Comparison of ENCODE assay signal across 15 cellular contexts in genomic region chr4:121785479-121785878, GRCh38. TPM values are rescaled to one million over a fixed set of nuclear protein-coding genes. Genes with fewer than 3 reads are reported as not detected.
DNase-seq lines count a peak whose midpoint lies in the region; ATAC-seq, FAIRE-seq and TF ChIP-seq lines count a peak whose summit lies in the region.
"Had no signal": no experiment of that assay in that cellular context is flagged by ENCODE, and none has a peak within 500 bp of the region (broad histone marks: within the 10 kb centered on the region; RNA-seq: fewer than 3 reads in every experiment).

No MANE protein-coding gene starts in this region.

- no peak overlapping the region for H3K27ac Mint-ChIP-seq in activated CD8-positive, alpha-beta memory T cell treated with anti-CD3 and anti-CD28 coated beads, Interleukin-2, amount 10 ng/mL, durations not matched to agents 7 days and 5 days
- no peak overlapping the region for H3K27ac Mint-ChIP-seq in natural killer cell treated with Interleukin-12 subunit alpha and Interleukin-12 subunit beta and Interleukin-15 and Interleukin-18, amount 100 ng/mL, for 72 hours
- H3K27ac Mint-ChIP-seq: naive B cell, T-cell, type B pancreatic cell had no signal

- peaks cover 47% of the 10 kb centered on the region for H3K27me3 Mint-ChIP-seq in activated CD8-positive, alpha-beta memory T cell treated with anti-CD3 and anti-CD28 coated beads, Interleukin-2, amount 10 ng/mL, durations not matched to agents 7 days and 5 days
- peaks cover 51 to 62% of the 10 kb centered on the region in 2 donors for H3K27me3 Mint-ChIP-seq in natural killer cell treated with Interleukin-12 subunit alpha and Interleukin-12 subunit beta and Interleukin-15 and Interleukin-18, amount 100 ng/mL, for 72 hours

- DNase-seq in A549 (ENCODE audit: low read depth in 1 of 2, low spot score in 1 of 2) (no peak), NCI-H446 (lab: John Stamatoyannopoulos, UW) (peak; percentile 15 to 82), dorsolateral prefrontal cortex (peak in 8 of 10 donors; percentile 38 to 82 (median 66)), lung (ENCODE audit: low spot score) (no peak), medulla oblongata (ENCODE audit: extremely low spot score) (no peak)
- DNase-seq in activated CD8-positive, alpha-beta memory T cell treated with anti-CD3 and anti-CD28 coated beads, Interleukin-2, amount 10 ng/mL, durations not matched to agents 7 days and 5 days = no peak
- DNase-seq in natural killer cell treated with Interleukin-12 subunit alpha and Interleukin-12 subunit beta and Interleukin-15 and Interleukin-18, amount 100 ng/mL, for 72 hours (ENCODE audit: low spot score) = no peak
- DNase-seq: activated CD4-positive, alpha-beta T cell treated with anti-CD3 and anti-CD28 coated beads for 48 hours; central memory CD4-positive, alpha-beta T cell; naive B cell; T-cell had no signal

- H3K27ac ChIP-seq in A549 (peak overlapping the region; percentile 67 to 76), dorsolateral prefrontal cortex (peak overlapping the region in 30 of 59 donors; percentile 9 to 76 (median 54)), lung (ENCODE audit: low read depth in 1 of 2, low read length in 1 of 2) (peak overlapping the region; percentile 53 to 57)
- H3K27ac ChIP-seq: HL-60 had no signal

- CTCF ChIA-PET in A549 (lab: Yijun Ruan, JAX) = no interaction called here
- CTCF ChIA-PET in activated CD8-positive, alpha-beta memory T cell treated with anti-CD3 and anti-CD28 coated beads, Interleukin-2, amount 10 ng/mL, durations not matched to agents 7 days and 5 days (lab: Charles Lee) = no interaction called here

- ATAC-seq in A549 (peak; percentile 55 to 58; a peak in 4 of 6 replicates), lung (ENCODE audit: insufficient read depth, low FRiP score) (no peak), GM21786 (IDR thresholded peaks at IDR 0.05; ENCODE audit: unreplicated experiment) (no peak)
- no peak for ATAC-seq in activated CD8-positive, alpha-beta memory T cell treated with anti-CD3 and anti-CD28 coated beads, Interleukin-2, amount 10 ng/mL, durations not matched to agents 7 days and 5 days
- ATAC-seq in natural killer cell treated with Interleukin-12 subunit alpha and Interleukin-12 subunit beta and Interleukin-15 and Interleukin-18, amount 100 ng/mL, for 72 hours = no peak
- ATAC-seq: T-cell had no signal

- H3K27me3 ChIP-seq in dorsolateral prefrontal cortex (peaks cover 0 to 4% (median 0%) of the 10 kb centered on the region in 45 donors), lung (ENCODE audit: control insufficient read depth, insufficient read depth) (no peaks in the 10 kb centered on the region)

- FAIRE-seq in A549 (lab: Jason Lieb, UNC) = no peak

- no peaks in the 10 kb centered on the region for H3K36me3 ChIP-seq in lung (ENCODE audit: control insufficient read depth in 2 of 2, insufficient read depth in 2 of 2, low read length in 2 of 2)

- 91% methylated on average over 3 of the region's 4 CpGs for WGBS in A549 (ENCODE audit: missing lambda C conversion rate)
- WGBS in lung, 2 donors = 79 to 86% methylated on average over 4 of the region's 4 CpGs

- H3K9me3 Mint-ChIP-seq in activated CD8-positive, alpha-beta memory T cell treated with anti-CD3 and anti-CD28 coated beads, Interleukin-2, amount 10 ng/mL, durations not matched to agents 7 days and 5 days (ENCODE audit: low read depth) = no peaks in the 10 kb centered on the region
- no peaks in the 10 kb centered on the region for H3K9me3 Mint-ChIP-seq in natural killer cell treated with Interleukin-12 subunit alpha and Interleukin-12 subunit beta and Interleukin-15 and Interleukin-18, amount 100 ng/mL, for 72 hours
- H3K9me3 Mint-ChIP-seq: type B pancreatic cell had no signal

- TF ChIP-seq POLR2A in A549 (IDR thresholded peaks at IDR 0.05; ENCODE audit: low read length) = no peak

- TF ChIP-seq CTCF in A549 (IDR thresholded peaks at IDR 0.05) (no peak), dorsolateral prefrontal cortex (IDR thresholded peaks at IDR 0.05 in 54 of 56, conservative IDR thresholded peaks at IDR 0.05 in 2 of 56; ENCODE audit: low read depth in 1 of 56, partially characterized antibody in 56 of 56) (no peak), lung (IDR thresholded peaks at IDR 0.05; ENCODE audit: control extremely low read depth, extremely low read depth) (no peak)

- H3K36me3 Mint-ChIP-seq in activated CD8-positive, alpha-beta memory T cell treated with anti-CD3 and anti-CD28 coated beads, Interleukin-2, amount 10 ng/mL, durations not matched to agents 7 days and 5 days = no peaks in the 10 kb centered on the region
- H3K36me3 Mint-ChIP-seq in natural killer cell treated with Interleukin-12 subunit alpha and Interleukin-12 subunit beta and Interleukin-15 and Interleukin-18, amount 100 ng/mL, for 72 hours = peaks cover 4% of the 10 kb centered on the region
- H3K36me3 Mint-ChIP-seq: naive B cell, T-cell, type B pancreatic cell had no signal

- H3K4me3 ChIP-seq in A549 (no peak overlapping the region), dorsolateral prefrontal cortex (no peak overlapping the region), lung (no peak overlapping the region)
- H3K4me3 ChIP-seq: smooth muscle cell had no signal

- H3K4me2 ChIP-seq in A549 = peak overlapping the region; percentile 50
- H3K4me2 ChIP-seq: smooth muscle cell had no signal

- no peak overlapping the region for H3K4me3 Mint-ChIP-seq in activated CD8-positive, alpha-beta memory T cell treated with anti-CD3 and anti-CD28 coated beads, Interleukin-2, amount 10 ng/mL, durations not matched to agents 7 days and 5 days
- H3K4me3 Mint-ChIP-seq in natural killer cell treated with Interleukin-12 subunit alpha and Interleukin-12 subunit beta and Interleukin-15 and Interleukin-18, amount 100 ng/mL, for 72 hours = no peak overlapping the region
- H3K4me3 Mint-ChIP-seq: naive B cell, T-cell, type B pancreatic cell had no signal

- intact Hi-C loops in dorsolateral prefrontal cortex (cut with DNase I) = loop anchor here in 1 of 2 donors (5.0 kb wide), 1 partner anchor 88 kb away; the partner anchor contains the start of gene ANXA5

- H3K4me1 Mint-ChIP-seq in activated CD8-positive, alpha-beta memory T cell treated with anti-CD3 and anti-CD28 coated beads, Interleukin-2, amount 10 ng/mL, durations not matched to agents 7 days and 5 days = peaks cover 17% of the 10 kb centered on the region
- peaks cover 0 to 9% of the 10 kb centered on the region in 2 donors for H3K4me1 Mint-ChIP-seq in natural killer cell treated with Interleukin-12 subunit alpha and Interleukin-12 subunit beta and Interleukin-15 and Interleukin-18, amount 100 ng/mL, for 72 hours (ENCODE audit: low read depth in 2 of 2)
- H3K4me1 Mint-ChIP-seq: naive B cell, T-cell had no signal

- POLR2A ChIA-PET in A549 (lab: Yijun Ruan, JAX) = no interaction called here

- TF ChIP-seq RAD21 in A549 (conservative IDR thresholded peaks at IDR 0.05 in 1 of 2, IDR thresholded peaks at IDR 0.05 in 1 of 2) = no peak

- TF ChIP-seq EP300 in A549 (IDR thresholded peaks at IDR 0.05) = no peak

- H3K4me1 ChIP-seq in A549 (peaks cover 29% of the 10 kb centered on the region), lung (ENCODE audit: control insufficient read depth in 2 of 2, insufficient read depth in 2 of 2, low read length in 2 of 2) (peaks cover 0 to 1% of the 10 kb centered on the region in 2 donors)

- no peaks in the 10 kb centered on the region for H3K9me3 ChIP-seq in A549
- H3K9me3 ChIP-seq in lung (ENCODE audit: control insufficient read depth in 2 of 2, insufficient read depth in 1 of 2, low read length in 1 of 2) = peaks cover 0 to 4% of the 10 kb centered on the region in 2 donors

TF ChIP-seq in A549, 52 proteins besides CTCF, POLR2A, EP300 and RAD21 (continues in another document):
- TF ChIP-seq HEYL (CRISPR knock-in tag; IDR thresholded peaks at IDR 0.05) = no peak

RNA-seq across cellular contexts. Expression of gene EXOSC9, which starts 15.6 kb away (rescaled TPM):
- polyA plus RNA-seq in A549 (2011; rRNA removed) = 30.7 and 43.1 TPM in 2 replicates
- 15.0 and 16.9 TPM in 2 replicates for polyA plus RNA-seq in A549 (2012; cell fraction: cytosol; rRNA removed)
- polyA plus RNA-seq in A549 (2012; cell fraction: nucleus; rRNA removed) = 12.0 and 14.4 TPM in 2 replicates
- polyA plus RNA-seq in A549 (2017; fragmentation: RNase III; extraction: RNeasy Plus Mini Kit Qiagen cat#74134 plus additional on column Dnase treatment) = 31.6 to 36.2 TPM (median 33.6 TPM) in 3 replicates
- 18.0 and 23.7 TPM in 2 replicates for polyA minus RNA-seq in A549 (2011; rRNA and poly(A)+ RNA removed)
- 10 to 100 TPM; 10.5 to 25.6 (median 17.5) TPM for total RNA-seq in dorsolateral prefrontal cortex
- 10 to 100 TPM; 15.9 to 28.8 TPM for total RNA-seq in lung
- polyA plus RNA-seq in lung = 10 to 100 TPM; 21.8 to 30.9 TPM
- total RNA-seq in activated CD8-positive, alpha-beta memory T cell treated with anti-CD3 and anti-CD28 coated beads, Interleukin-2, amount 10 ng/mL, durations not matched to agents 7 days and 5 days = 10 to 100 TPM; 59.5 to 61.0 TPM
- 10 to 100 TPM; 44.0 to 85.3 TPM for total RNA-seq in natural killer cell treated with Interleukin-12 subunit alpha and Interleukin-12 subunit beta and Interleukin-15 and Interleukin-18, amount 100 ng/mL, for 72 hours

RNA-seq across cellular contexts. Expression of gene SMIM43, which starts 20.5 kb away (rescaled TPM):
- polyA plus RNA-seq in A549 (2011; rRNA removed) (0.12 TPM in 2 replicates), A549 (2017; fragmentation: RNase III; extraction: RNeasy Plus Mini Kit Qiagen cat#74134 plus additional on column Dnase treatment) (0.38 to 0.45 TPM (median 0.41 TPM) in 3 replicates), lung (under 1 TPM; 0.07 to 0.16 TPM)
- 0.03 and 0.13 TPM in 2 replicates for polyA plus RNA-seq in A549 (2012; cell fraction: cytosol; rRNA removed)
- 0.02 TPM in 1 of 2 replicates, not detected in the other for polyA plus RNA-seq in A549 (2012; cell fraction: nucleus; rRNA removed)
- polyA minus RNA-seq in A549 (2011; rRNA and poly(A)+ RNA removed) = not detected in 2 replicates
- total RNA-seq in dorsolateral prefrontal cortex (10 to 100 TPM; 12.2 to 62.2 (median 37.5) TPM), lung (10 to 100 TPM in 1 of 2 donors, under 1 TPM in 1; 0.15 to 18.2 TPM)
- total RNA-seq in activated CD8-positive, alpha-beta memory T cell treated with anti-CD3 and anti-CD28 coated beads, Interleukin-2, amount 10 ng/mL, durations not matched to agents 7 days and 5 days = under 1 TPM in 1 of 2 experiments, not detected in 1; 0.18 TPM
- not detected for total RNA-seq in natural killer cell treated with Interleukin-12 subunit alpha and Interleukin-12 subunit beta and Interleukin-15 and Interleukin-18, amount 100 ng/mL, for 72 hours
- total RNA-seq: smooth muscle cell had no signal
- polyA plus RNA-seq: smooth muscle cell had no signal

RNA-seq across cellular contexts. Expression of gene CCNA2, which starts 38.2 kb away (rescaled TPM):
- polyA plus RNA-seq in A549 (2011; rRNA removed) = 44.2 and 51.0 TPM in 2 replicates
- polyA plus RNA-seq in A549 (2012; cell fraction: cytosol; rRNA removed) = 25.3 and 29.7 TPM in 2 replicates
- polyA plus RNA-seq in A549 (2012; cell fraction: nucleus; rRNA removed) = 19.0 and 24.0 TPM in 2 replicates
- polyA plus RNA-seq in A549 (2017; fragmentation: RNase III; extraction: RNeasy Plus Mini Kit Qiagen cat#74134 plus additional on column Dnase treatment) = 33.2 to 36.8 TPM (median 34.9 TPM) in 3 replicates
- 13.6 and 16.0 TPM in 2 replicates for polyA minus RNA-seq in A549 (2011; rRNA and poly(A)+ RNA removed)
- 10 to 100 TPM in 2 of 120 experiments, 1 to 10 TPM in 118; 1.1 to 11.7 (median 2.7) TPM for total RNA-seq in dorsolateral prefrontal cortex
- total RNA-seq in lung = 1 to 10 TPM; 1.4 to 8.8 TPM
- polyA plus RNA-seq in lung = 1 to 10 TPM; 1.5 to 2.0 TPM
- 100 to 1,000 TPM; 125 to 129 TPM for total RNA-seq in activated CD8-positive, alpha-beta memory T cell treated with anti-CD3 and anti-CD28 coated beads, Interleukin-2, amount 10 ng/mL, durations not matched to agents 7 days and 5 days
- total RNA-seq in natural killer cell treated with Interleukin-12 subunit alpha and Interleukin-12 subunit beta and Interleukin-15 and Interleukin-18, amount 100 ng/mL, for 72 hours = 10 to 100 TPM; 46.3 to 64.1 TPM

Comparison
In these comparisons a context has a peak if more than half of its experiments do, and no peak if none do; other contexts are left out.
1. ATAC-seq: peak in A549 (2 of 2); none in lung (single experiment), GM21786 (single experiment), activated CD8-positive, alpha-beta memory T cell treated with anti-CD3 and anti-CD28 coated beads, Interleukin-2, amount 10 ng/mL, durations not matched to agents 7 days and 5 days (single experiment) and natural killer cell treated with Interleukin-12 subunit alpha and Interleukin-12 subunit beta and Interleukin-15 and Interleukin-18, amount 100 ng/mL, for 72 hours (0 of 2).
2. DNase-seq: peak in NCI-H446 (2 of 2) and dorsolateral prefrontal cortex (8 of 10); none in A549 (0 of 2), lung (single experiment), medulla oblongata (single experiment), activated CD8-positive, alpha-beta memory T cell treated with anti-CD3 and anti-CD28 coated beads, Interleukin-2, amount 10 ng/mL, durations not matched to agents 7 days and 5 days (single experiment) and natural killer cell treated with Interleukin-12 subunit alpha and Interleukin-12 subunit beta and Interleukin-15 and Interleukin-18, amount 100 ng/mL, for 72 hours (single experiment).
3. Peak in every context shown above with its lines, with median percentiles within 50 percentile points of each other: H3K27ac ChIP-seq.